2 cellular contexts compared by ENCODE assay signal in the genomic region with DNA sequence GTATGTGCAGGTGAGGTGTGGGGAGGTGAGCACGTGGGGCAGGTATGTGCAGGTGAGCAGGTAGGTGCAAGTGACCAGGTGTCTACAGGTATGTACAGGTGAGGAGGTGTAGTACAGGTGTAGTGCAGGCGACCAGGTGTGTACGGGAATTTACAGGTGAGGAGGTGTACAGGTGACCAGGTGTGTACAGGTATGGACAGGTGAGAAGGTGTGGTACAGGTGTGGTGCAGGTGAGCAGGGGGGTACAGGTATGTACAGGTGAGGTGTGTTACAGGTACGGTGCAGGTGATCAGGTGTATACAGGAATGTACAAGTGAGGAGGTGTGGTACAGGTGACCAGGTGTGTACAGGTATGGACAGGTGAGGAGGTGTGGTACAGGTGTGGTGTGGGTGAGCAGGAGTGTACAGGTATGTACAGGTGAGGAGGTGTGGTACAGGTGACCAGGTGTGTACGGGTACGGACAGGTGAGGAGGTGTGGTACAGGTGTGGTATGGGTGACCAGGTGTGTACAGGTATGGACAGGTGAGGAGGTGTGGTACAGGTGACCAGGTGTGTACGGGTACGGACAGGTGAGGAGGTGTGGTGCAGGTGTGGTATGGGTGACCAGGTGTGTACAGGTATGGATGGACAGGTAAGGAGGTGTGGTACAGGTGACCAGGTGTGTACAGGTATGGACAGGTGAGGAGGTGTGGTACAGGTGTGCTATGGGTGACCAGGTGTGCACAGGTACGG.
TF ChIP-seq lines count a peak whose summit lies in the region.

No MANE protein-coding gene starts in this region.

TF ChIP-seq in IMR-90, 13 proteins besides CTCF, POLR2A, EP300 and RAD21:
- no peak for TF ChIP-seq CHD1 (IDR thresholded peaks at IDR 0.05; ENCODE audit: low read depth, low read length)
- TF ChIP-seq RCOR1 (IDR thresholded peaks at IDR 0.05; ENCODE audit: insufficient replicate concordance, low read length): peak; percentile 57

TF ChIP-seq in GM23338, 12 proteins besides CTCF, POLR2A, EP300 and RAD21:
- no peak for TF ChIP-seq NANOG (IDR thresholded peaks at IDR 0.05; ENCODE audit: borderline replicate concordance)
- TF ChIP-seq JUNB (IDR thresholded peaks at IDR 0.05; ENCODE audit: unreplicated experiment): no peak
- no peak for TF ChIP-seq EZH2phosphoT487 (IDR thresholded peaks at IDR 0.05; ENCODE audit: unreplicated experiment)
- no peak for TF ChIP-seq STAT1 (IDR thresholded peaks at IDR 0.05; ENCODE audit: unreplicated experiment)
- TF ChIP-seq, protein P1, sequence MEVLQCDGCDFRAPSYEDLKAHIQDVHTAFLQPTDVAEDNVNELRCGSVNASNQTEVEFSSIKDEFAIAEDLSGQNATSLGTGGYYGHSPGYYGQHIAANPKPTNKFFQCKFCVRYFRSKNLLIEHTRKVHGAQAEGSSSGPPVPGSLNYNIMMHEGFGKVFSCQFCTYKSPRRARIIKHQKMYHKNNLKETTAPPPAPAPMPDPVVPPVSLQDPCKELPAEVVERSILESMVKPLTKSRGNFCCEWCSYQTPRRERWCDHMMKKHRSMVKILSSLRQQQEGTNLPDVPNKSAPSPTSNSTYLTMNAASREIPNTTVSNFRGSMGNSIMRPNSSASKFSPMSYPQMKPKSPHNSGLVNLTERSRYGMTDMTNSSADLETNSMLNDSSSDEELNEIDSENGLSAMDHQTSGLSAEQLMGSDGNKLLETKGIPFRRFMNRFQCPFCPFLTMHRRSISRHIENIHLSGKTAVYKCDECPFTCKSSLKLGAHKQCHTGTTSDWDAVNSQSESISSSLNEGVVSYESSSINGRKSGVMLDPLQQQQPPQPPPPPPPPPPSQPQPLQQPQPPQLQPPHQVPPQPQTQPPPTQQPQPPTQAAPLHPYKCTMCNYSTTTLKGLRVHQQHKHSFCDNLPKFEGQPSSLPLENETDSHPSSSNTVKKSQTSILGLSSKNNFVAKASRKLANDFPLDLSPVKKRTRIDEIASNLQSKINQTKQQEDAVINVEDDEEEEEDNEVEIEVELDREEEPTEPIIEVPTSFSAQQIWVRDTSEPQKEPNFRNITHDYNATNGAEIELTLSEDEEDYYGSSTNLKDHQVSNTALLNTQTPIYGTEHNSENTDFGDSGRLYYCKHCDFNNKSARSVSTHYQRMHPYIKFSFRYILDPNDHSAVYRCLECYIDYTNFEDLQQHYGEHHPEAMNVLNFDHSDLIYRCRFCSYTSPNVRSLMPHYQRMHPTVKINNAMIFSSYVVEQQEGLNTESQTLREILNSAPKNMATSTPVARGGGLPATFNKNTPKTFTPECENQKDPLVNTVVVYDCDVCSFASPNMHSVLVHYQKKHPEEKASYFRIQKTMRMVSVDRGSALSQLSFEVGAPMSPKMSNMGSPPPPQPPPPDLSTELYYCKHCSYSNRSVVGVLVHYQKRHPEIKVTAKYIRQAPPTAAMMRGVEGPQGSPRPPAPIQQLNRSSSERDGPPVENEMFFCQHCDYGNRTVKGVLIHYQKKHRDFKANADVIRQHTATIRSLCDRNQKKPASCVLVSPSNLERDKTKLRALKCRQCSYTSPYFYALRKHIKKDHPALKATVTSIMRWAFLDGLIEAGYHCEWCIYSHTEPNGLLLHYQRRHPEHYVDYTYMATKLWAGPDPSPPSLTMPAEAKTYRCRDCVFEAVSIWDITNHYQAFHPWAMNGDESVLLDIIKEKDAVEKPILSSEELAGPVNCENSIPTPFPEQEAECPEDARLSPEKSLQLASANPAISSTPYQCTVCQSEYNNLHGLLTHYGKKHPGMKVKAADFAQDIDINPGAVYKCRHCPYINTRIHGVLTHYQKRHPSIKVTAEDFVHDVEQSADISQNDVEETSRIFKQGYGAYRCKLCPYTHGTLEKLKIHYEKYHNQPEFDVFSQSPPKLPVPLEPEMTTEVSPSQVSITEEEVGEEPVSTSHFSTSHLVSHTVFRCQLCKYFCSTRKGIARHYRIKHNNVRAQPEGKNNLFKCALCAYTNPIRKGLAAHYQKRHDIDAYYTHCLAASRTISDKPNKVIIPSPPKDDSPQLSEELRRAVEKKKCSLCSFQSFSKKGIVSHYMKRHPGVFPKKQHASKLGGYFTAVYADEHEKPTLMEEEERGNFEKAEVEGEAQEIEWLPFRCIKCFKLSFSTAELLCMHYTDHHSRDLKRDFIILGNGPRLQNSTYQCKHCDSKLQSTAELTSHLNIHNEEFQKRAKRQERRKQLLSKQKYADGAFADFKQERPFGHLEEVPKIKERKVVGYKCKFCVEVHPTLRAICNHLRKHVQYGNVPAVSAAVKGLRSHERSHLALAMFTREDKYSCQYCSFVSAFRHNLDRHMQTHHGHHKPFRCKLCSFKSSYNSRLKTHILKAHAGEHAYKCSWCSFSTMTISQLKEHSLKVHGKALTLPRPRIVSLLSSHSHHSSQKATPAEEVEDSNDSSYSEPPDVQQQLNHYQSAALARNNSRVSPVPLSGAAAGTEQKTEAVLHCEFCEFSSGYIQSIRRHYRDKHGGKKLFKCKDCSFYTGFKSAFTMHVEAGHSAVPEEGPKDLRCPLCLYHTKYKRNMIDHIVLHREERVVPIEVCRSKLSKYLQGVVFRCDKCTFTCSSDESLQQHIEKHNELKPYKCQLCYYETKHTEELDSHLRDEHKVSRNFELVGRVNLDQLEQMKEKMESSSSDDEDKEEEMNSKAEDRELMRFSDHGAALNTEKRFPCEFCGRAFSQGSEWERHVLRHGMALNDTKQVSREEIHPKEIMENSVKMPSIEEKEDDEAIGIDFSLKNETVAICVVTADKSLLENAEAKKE (CRISPR knock-in tag; IDR thresholded peaks at IDR 0.05): no peak
- TF ChIP-seq POLR2AphosphoS5 (IDR thresholded peaks at IDR 0.05; ENCODE audit: low read depth): no peak
- no peak for TF ChIP-seq CREB1 (CRISPR knock-in tag; IDR thresholded peaks at IDR 0.05; ENCODE audit: low read depth)
- TF ChIP-seq ZNF114 (CRISPR knock-in tag; IDR thresholded peaks at IDR 0.05): no peak
